ENCODE assay signal across 25 cellular contexts in genomic region chr11:100068116-100068515, GRCh38.
"Had no signal": no experiment of that assay in that cellular context is flagged by ENCODE, and none has a peak within 500 bp of the region (broad histone marks: within the 10 kb centered on the region; RNA-seq: fewer than 3 reads in every experiment).

No MANE protein-coding gene starts in this region.

- H3K9ac ChIP-seq: neural progenitor cell had no signal

- H3K4me2 ChIP-seq: neural progenitor cell had no signal

- H3K27ac ChIP-seq: epithelial cell of prostate, esophagus squamous epithelium, left ventricle myocardium inferior, lower lobe of right lung, neural progenitor cell, ovary, right lobe of liver, spleen, testis, tibial nerve, upper lobe of right lung, vagina had no signal

- H3K4me3 ChIP-seq: esophagus squamous epithelium, left ventricle myocardium inferior, lower lobe of right lung, neural progenitor cell, ovary, right lobe of liver, spleen, testis, tibial nerve, upper lobe of right lung, vagina had no signal

- H3K4me1 ChIP-seq: left ventricle myocardium inferior, lower lobe of right lung, right lobe of liver, spleen, testis, tibial nerve, upper lobe of right lung, vagina had no signal

- H2AFZ ChIP-seq: neural progenitor cell had no signal

- H3K27me3 ChIP-seq: esophagus squamous epithelium, neural progenitor cell, ovary, right lobe of liver, spleen, testis, tibial nerve, upper lobe of right lung, vagina had no signal

- H3K36me3 ChIP-seq: esophagus squamous epithelium, left ventricle myocardium inferior, lower lobe of right lung, neural progenitor cell, ovary, right lobe of liver, spleen, tibial nerve, upper lobe of right lung, vagina had no signal

- DNase-seq: effector memory CD4-positive, alpha-beta T cell; esophagus squamous epithelium; foreskin fibroblast; immature natural killer cell; kidney; left cardiac atrium; left ventricle myocardium inferior; lower lobe of right lung; midbrain; nucleus accumbens; ovary; retina; right lobe of liver; spleen; stimulated activated CD4-positive, alpha-beta T cell treated with anti-CD3 and anti-CD28 coated beads, Interleukin-15, amount 100 ng/mL, for 24 hours; stimulated activated CD4-positive, alpha-beta T cell treated with anti-CD3 and anti-CD28 coated beads, Interleukin-1b, Interleukin-23, amount 100 ng/mL, for 48 hours; stimulated activated CD4-positive, alpha-beta T cell treated with anti-CD3 and anti-CD28 coated beads, Interleukin-4, amount 100 ng/mL, for 24 hours; testis; upper lobe of right lung had no signal

- ATAC-seq: left cardiac atrium; lower lobe of right lung; natural killer cell treated with Interleukin-12 subunit alpha and Interleukin-12 subunit beta and Interleukin-15 and Interleukin-18, amount 100 ng/mL, for 72 hours; right lobe of liver; stimulated activated memory B cell treated with anti-CD40 and anti-IgM and Interleukin-4, amounts not matched to agents 10 μg/mL and 1 μg/mL and 100 μg/mL, for 72 hours; upper lobe of right lung had no signal

- H3K9me3 ChIP-seq: esophagus squamous epithelium, left ventricle myocardium inferior, lower lobe of right lung, ovary, right lobe of liver, testis, tibial nerve, upper lobe of right lung, vagina had no signal
